In the genomic region with DNA sequence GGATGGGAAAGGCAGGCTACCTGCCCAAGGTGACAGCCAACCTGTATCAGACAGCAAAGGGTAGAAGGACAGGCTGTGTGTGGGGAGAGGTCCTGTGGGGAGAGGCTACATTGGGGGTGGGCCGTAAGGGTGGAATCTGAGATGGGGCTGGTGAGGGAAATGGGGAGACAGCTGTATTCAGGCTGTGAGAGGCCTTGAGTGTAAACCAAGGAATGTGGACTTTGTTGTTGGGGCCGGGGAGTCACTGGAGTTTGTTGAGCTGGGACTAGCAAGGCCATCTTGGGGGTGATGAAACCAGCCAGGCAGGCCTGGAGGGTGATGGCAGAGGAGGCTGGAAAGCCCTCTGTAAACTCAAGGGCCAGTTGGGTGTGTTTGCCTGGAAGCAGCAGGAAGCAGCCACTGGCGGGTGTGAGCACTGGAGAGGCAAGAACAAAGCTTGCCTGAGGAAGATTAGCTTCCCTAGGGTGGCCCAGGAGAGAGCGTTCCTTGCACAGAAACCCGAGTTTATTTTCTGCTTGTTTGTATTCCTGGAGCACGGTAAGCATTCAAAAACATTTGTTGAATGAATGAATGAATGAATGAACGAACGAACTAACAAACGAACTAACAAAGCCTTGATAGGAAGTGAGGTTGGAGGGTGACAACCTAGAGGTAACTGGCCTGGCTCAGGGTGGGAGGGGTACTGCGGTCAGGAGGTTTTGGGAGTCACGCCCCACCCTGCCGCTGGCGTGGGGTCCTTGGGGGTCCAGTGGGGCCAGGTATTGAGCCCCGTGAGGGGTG, we compare ENCODE assay signal across 24 cellular contexts. TPM values are rescaled to one million over a fixed set of nuclear protein-coding genes. Genes with fewer than 3 reads are reported as not detected.
A peak's percentile ranks its signal among the peaks of the same experiment; 100 is the strongest.
DNase-seq lines count a peak whose midpoint lies in the region; ATAC-seq and TF ChIP-seq lines count a peak whose summit lies in the region.
"Had no signal": no experiment of that assay in that cellular context is flagged by ENCODE, and none has a peak within 500 bp of the region (broad histone marks: within the 10 kb centered on the region; RNA-seq: fewer than 3 reads in every experiment).

No MANE protein-coding gene starts in this region.

- H3K4me3 Mint-ChIP-seq in activated T-helper 1 cell treated with anti-CD3 and anti-CD28 coated beads, Interleukin-12 subunit alpha, Interleukin-12 subunit beta, Interleukin-2, Interleukin-4 antibody, amounts not matched to agents 30 ng/mL and 10 ng/mL and 1 ng/mL, durations not matched to agents 14 hours and 24 hours and 36 hours, result no peak overlapping the region
- H3K4me3 Mint-ChIP-seq in neural crest cell, result no peak overlapping the region
- no peak overlapping the region for H3K4me3 Mint-ChIP-seq in naive thymus-derived CD8-positive, alpha-beta T cell
- H3K4me3 Mint-ChIP-seq: activated naive CD8-positive, alpha-beta T cell treated with anti-CD3 and anti-CD28 coated beads, Interleukin-2, amount 50 U/mL, for 24 hours; CD4-positive, alpha-beta T cell; stimulated activated naive CD8-positive, alpha-beta T cell treated with anti-CD3 and anti-CD28 coated beads, Interleukin-15, amount 100 ng/mL, for 72 hours; T-helper 2 cell treated with Interferon-gamma antibody and Interleukin-4, amounts not matched to agents 5 μg/mL and 100 μg/mL, for 36 hours had no signal

- intact Hi-C loops in activated T-helper 1 cell treated with anti-CD3 and anti-CD28 coated beads, Interleukin-12 subunit alpha, Interleukin-12 subunit beta, Interleukin-2, Interleukin-4 antibody, amounts not matched to agents 30 ng/mL and 10 ng/mL and 1 ng/mL, durations not matched to agents 14 hours and 24 hours and 36 hours (cut with micrococcal nuclease), result no loop called here
- intact Hi-C loops in transverse colon (cut with DNase I; ENCODE audit: low total_unique reads), result loop anchor here (5.0 kb wide), 2 partner anchors 70 to 245 kb away; no protein-coding TSS in a partner anchor

- POLR2A ChIA-PET in naive thymus-derived CD8-positive, alpha-beta T cell (lab: Charles Lee), result interaction anchor here (0.6 kb wide), 1 partner anchor 179 kb away, joined by 3 read pairs; no protein-coding TSS in a partner anchor

- ATAC-seq in naive thymus-derived CD8-positive, alpha-beta T cell, result no peak
- no peak for ATAC-seq in HG02981 (IDR thresholded peaks at IDR 0.05; ENCODE audit: unreplicated experiment)
- ATAC-seq: activated naive CD8-positive, alpha-beta T cell treated with anti-CD3 and anti-CD28 coated beads, Interleukin-2, amount 50 U/mL, for 24 hours had no signal

- peaks cover 16% of the 10 kb centered on the region for H3K4me1 Mint-ChIP-seq in activated T-helper 1 cell treated with anti-CD3 and anti-CD28 coated beads, Interleukin-12 subunit alpha, Interleukin-12 subunit beta, Interleukin-2, Interleukin-4 antibody, amounts not matched to agents 30 ng/mL and 10 ng/mL and 1 ng/mL, durations not matched to agents 14 hours and 24 hours and 36 hours (ENCODE audit: low read depth)
- no peaks in the 10 kb centered on the region for H3K4me1 Mint-ChIP-seq in neural crest cell
- H3K4me1 Mint-ChIP-seq in naive thymus-derived CD8-positive, alpha-beta T cell, result peaks cover 0 to 6% (median 4%) of the 10 kb centered on the region in 4 donors

- no peaks in the 10 kb centered on the region for H3K9me3 ChIP-seq in transverse colon
- H3K9me3 ChIP-seq: lower lobe of right lung, tibial artery had no signal

- H3K27me3 ChIP-seq in transverse colon, result no peaks in the 10 kb centered on the region

- H3K27ac ChIP-seq in transverse colon, result no peak overlapping the region
- H3K27ac ChIP-seq: lower lobe of right lung, tibial artery had no signal

- 50 to 63% methylated on average over 9 to 14 of the region's 14 CpGs for WGBS in transverse colon (ENCODE audit: low coverage in 1 of 2), 2 donors

- peaks cover 0 to 3% (median 2%) of the 10 kb centered on the region in 4 donors for H3K4me1 ChIP-seq in transverse colon
- H3K4me1 ChIP-seq: lower lobe of right lung, tibial artery had no signal

- H3K36me3 Mint-ChIP-seq in activated T-helper 1 cell treated with anti-CD3 and anti-CD28 coated beads, Interleukin-12 subunit alpha, Interleukin-12 subunit beta, Interleukin-2, Interleukin-4 antibody, amounts not matched to agents 30 ng/mL and 10 ng/mL and 1 ng/mL, durations not matched to agents 14 hours and 24 hours and 36 hours (ENCODE audit: low read depth), result no peaks in the 10 kb centered on the region
- H3K36me3 Mint-ChIP-seq in neural crest cell (ENCODE audit: low read depth), result no peaks in the 10 kb centered on the region
- no peaks in the 10 kb centered on the region for H3K36me3 Mint-ChIP-seq in naive thymus-derived CD8-positive, alpha-beta T cell

- DNase-seq in M059J (ENCODE audit: low read depth) (peak; percentile 17), neural crest cell (ENCODE audit: low read depth, low spot score) (no peak), transverse colon (no peak)
- DNase-seq in activated T-helper 1 cell treated with anti-CD3 and anti-CD28 coated beads, Interleukin-12 subunit alpha, Interleukin-12 subunit beta, Interleukin-2, Interleukin-4 antibody, amounts not matched to agents 30 ng/mL and 10 ng/mL and 1 ng/mL, durations not matched to agents 14 hours and 24 hours and 36 hours (ENCODE audit: low spot score), result no peak
- no peak for DNase-seq in naive thymus-derived CD8-positive, alpha-beta T cell
- DNase-seq: activated CD4-positive, alpha-beta T cell treated with anti-CD3 and anti-CD28 coated beads, Interleukin-2, amount 50 U/mL, for 4 hours; activated gamma-delta T cell; activated naive CD8-positive, alpha-beta T cell treated with anti-CD3 and anti-CD28 coated beads, Interleukin-2, amount 50 U/mL, for 24 hours; activated T-cell treated with anti-CD3 and anti-CD28 coated beads for 4 hours; CD4-positive, alpha-beta T cell; erythroblast; GF-D8; HCEC 1CT; islet precursor cell; lower lobe of right lung; NCI-H1436 treated with DMSO at 0.1 percent for 48 hours; NCI-H2171; NCI-H526; stimulated activated CD4-positive, alpha-beta T cell treated with anti-CD3 and anti-CD28 coated beads, Interleukin-4, amount 100 ng/mL, for 1 hour; stimulated activated naive CD8-positive, alpha-beta T cell treated with anti-CD3 and anti-CD28 coated beads, Interleukin-15, amount 100 ng/mL, for 72 hours; tibial artery had no signal

- H3K4me3 ChIP-seq in transverse colon, result no peak overlapping the region
- H3K4me3 ChIP-seq: lower lobe of right lung, tibial artery had no signal

- TF ChIP-seq POLR2A in transverse colon (IDR thresholded peaks at IDR 0.05), result no peak

- in situ Hi-C loops in transverse colon (cut with MboI; ENCODE audit: low pct_ligation_motif_present in 1 of 4, low pct_unique_long_range_greater_than_20kb in 1 of 4, low sequenced_read_pairs in 3 of 4), result loop anchor here in 1 of 4 donors (10.0 kb wide), 1 partner anchor 73 kb away; no protein-coding TSS in a partner anchor

- H3K36me3 ChIP-seq in transverse colon, result no peaks in the 10 kb centered on the region
- H3K36me3 ChIP-seq: lower lobe of right lung, tibial artery had no signal

- H3K9me3 Mint-ChIP-seq in activated T-helper 1 cell treated with anti-CD3 and anti-CD28 coated beads, Interleukin-12 subunit alpha, Interleukin-12 subunit beta, Interleukin-2, Interleukin-4 antibody, amounts not matched to agents 30 ng/mL and 10 ng/mL and 1 ng/mL, durations not matched to agents 14 hours and 24 hours and 36 hours, result no peaks in the 10 kb centered on the region
- H3K9me3 Mint-ChIP-seq in neural crest cell, result no peaks in the 10 kb centered on the region
- no peaks in the 10 kb centered on the region for H3K9me3 Mint-ChIP-seq in naive thymus-derived CD8-positive, alpha-beta T cell
- H3K9me3 Mint-ChIP-seq: activated naive CD8-positive, alpha-beta T cell treated with anti-CD3 and anti-CD28 coated beads, Interleukin-2, amount 50 U/mL, for 24 hours; CD4-positive, alpha-beta T cell; stimulated activated naive CD8-positive, alpha-beta T cell treated with anti-CD3 and anti-CD28 coated beads, Interleukin-15, amount 100 ng/mL, for 72 hours; T-helper 2 cell treated with Interferon-gamma antibody and Interleukin-4, amounts not matched to agents 5 μg/mL and 100 μg/mL, for 36 hours had no signal

- peaks cover 9% of the 10 kb centered on the region for H3K27me3 Mint-ChIP-seq in activated T-helper 1 cell treated with anti-CD3 and anti-CD28 coated beads, Interleukin-12 subunit alpha, Interleukin-12 subunit beta, Interleukin-2, Interleukin-4 antibody, amounts not matched to agents 30 ng/mL and 10 ng/mL and 1 ng/mL, durations not matched to agents 14 hours and 24 hours and 36 hours (ENCODE audit: insufficient read depth)
- no peaks in the 10 kb centered on the region for H3K27me3 Mint-ChIP-seq in neural crest cell (ENCODE audit: low read depth)
- peaks cover 4 to 23% (median 13%) of the 10 kb centered on the region in 5 donors for H3K27me3 Mint-ChIP-seq in naive thymus-derived CD8-positive, alpha-beta T cell

- TF ChIP-seq CTCF in neural crest cell (conservative IDR thresholded peaks at IDR 0.05), result no peak
- TF ChIP-seq CTCF in transverse colon (IDR thresholded peaks at IDR 0.05), result no peak

- TF ChIP-seq EP300 in transverse colon (IDR thresholded peaks at IDR 0.05; ENCODE audit: low read depth), result no peak

- peak overlapping the region; percentile 32 for H3K27ac Mint-ChIP-seq in activated T-helper 1 cell treated with anti-CD3 and anti-CD28 coated beads, Interleukin-12 subunit alpha, Interleukin-12 subunit beta, Interleukin-2, Interleukin-4 antibody, amounts not matched to agents 30 ng/mL and 10 ng/mL and 1 ng/mL, durations not matched to agents 14 hours and 24 hours and 36 hours
- peak overlapping the region; percentile 95 for H3K27ac Mint-ChIP-seq in neural crest cell (ENCODE audit: unreplicated experiment)
- H3K27ac Mint-ChIP-seq in naive thymus-derived CD8-positive, alpha-beta T cell, result peak overlapping the region in 1 of 10 donors; percentile 52
- H3K27ac Mint-ChIP-seq: activated naive CD8-positive, alpha-beta T cell treated with anti-CD3 and anti-CD28 coated beads, Interleukin-2, amount 50 U/mL, for 24 hours; CD4-positive, alpha-beta T cell; T-helper 2 cell treated with Interferon-gamma antibody and Interleukin-4, amounts not matched to agents 5 μg/mL and 100 μg/mL, for 36 hours had no signal

RNA-seq across cellular contexts. Expression of a gene that starts 18.9 kb away (rescaled TPM):
- total RNA-seq in M059J (2014; rRNA removed; shearing (Covaris generic)), result under 0.01 TPM in 1 of 2 replicates, not detected in the other
- total RNA-seq in activated T-helper 1 cell treated with anti-CD3 and anti-CD28 coated beads, Interleukin-12 subunit alpha, Interleukin-12 subunit beta, Interleukin-2, Interleukin-4 antibody, amounts not matched to agents 30 ng/mL and 10 ng/mL and 1 ng/mL, durations not matched to agents 14 hours and 24 hours and 36 hours, result 1.7 and 2.0 TPM in 2 replicates
- total RNA-seq in neural crest cell, result 5.1 and 5.4 TPM in 2 replicates
- not detected for total RNA-seq in naive thymus-derived CD8-positive, alpha-beta T cell
- not detected for polyA plus RNA-seq in naive thymus-derived CD8-positive, alpha-beta T cell
- total RNA-seq in transverse colon, result 1 to 10 TPM in 1 of 4 donors, under 1 TPM in 3; 0.20 to 1.1 (median 0.36) TPM
- total RNA-seq: CD4-positive, alpha-beta T cell had no signal

RNA-seq across cellular contexts. Expression of a gene that starts 32.9 kb away (rescaled TPM):
- total RNA-seq in M059J (2014; rRNA removed; shearing (Covaris generic)), result 19.3 and 24.3 TPM in 2 replicates
- 65.8 and 71.6 TPM in 2 replicates for total RNA-seq in activated T-helper 1 cell treated with anti-CD3 and anti-CD28 coated beads, Interleukin-12 subunit alpha, Interleukin-12 subunit beta, Interleukin-2, Interleukin-4 antibody, amounts not matched to agents 30 ng/mL and 10 ng/mL and 1 ng/mL, durations not matched to agents 14 hours and 24 hours and 36 hours
- total RNA-seq in neural crest cell (50.3 and 55.1 TPM in 2 replicates), transverse colon (100 to 1,000 TPM in 3 of 4 donors, 10 to 100 TPM in 1; 16.1 to 367 (median 128) TPM)
- 10 to 100 TPM; 45.9 to 53.8 TPM for total RNA-seq in naive thymus-derived CD8-positive, alpha-beta T cell
- 100 to 1,000 TPM; 109 to 173 (median 121) TPM for polyA plus RNA-seq in naive thymus-derived CD8-positive, alpha-beta T cell

RNA-seq across cellular contexts. Expression of a gene that starts 35.9 kb away (rescaled TPM):
- total RNA-seq in M059J (2014; rRNA removed; shearing (Covaris generic)), result not detected in 2 replicates
- not detected in 2 replicates for total RNA-seq in activated T-helper 1 cell treated with anti-CD3 and anti-CD28 coated beads, Interleukin-12 subunit alpha, Interleukin-12 subunit beta, Interleukin-2, Interleukin-4 antibody, amounts not matched to agents 30 ng/mL and 10 ng/mL and 1 ng/mL, durations not matched to agents 14 hours and 24 hours and 36 hours
- 0.37 TPM in 1 of 2 replicates, not detected in the other for total RNA-seq in neural crest cell
- not detected for total RNA-seq in naive thymus-derived CD8-positive, alpha-beta T cell
- polyA plus RNA-seq in naive thymus-derived CD8-positive, alpha-beta T cell, result not detected
- not detected for total RNA-seq in transverse colon
- total RNA-seq: CD4-positive, alpha-beta T cell; chondrocyte; lower lobe of right lung had no signal

RNA-seq across cellular contexts. Expression of a gene that starts 46.4 kb away (rescaled TPM):
- not detected in 2 replicates for total RNA-seq in M059J (2014; rRNA removed; shearing (Covaris generic))
- not detected in 2 replicates for total RNA-seq in activated T-helper 1 cell treated with anti-CD3 and anti-CD28 coated beads, Interleukin-12 subunit alpha, Interleukin-12 subunit beta, Interleukin-2, Interleukin-4 antibody, amounts not matched to agents 30 ng/mL and 10 ng/mL and 1 ng/mL, durations not matched to agents 14 hours and 24 hours and 36 hours
- 2.0 and 2.6 TPM in 2 replicates for total RNA-seq in neural crest cell
- 1 to 10 TPM; 4.1 to 5.3 TPM for total RNA-seq in naive thymus-derived CD8-positive, alpha-beta T cell
- polyA plus RNA-seq in naive thymus-derived CD8-positive, alpha-beta T cell, result not detected
- 1 to 10 TPM in 1 of 4 donors, under 1 TPM in 1, not detected in 2; 0.82 to 1.4 TPM for total RNA-seq in transverse colon
